Comparison of ENCODE assay signal across 1 cellular context in the genomic region with DNA sequence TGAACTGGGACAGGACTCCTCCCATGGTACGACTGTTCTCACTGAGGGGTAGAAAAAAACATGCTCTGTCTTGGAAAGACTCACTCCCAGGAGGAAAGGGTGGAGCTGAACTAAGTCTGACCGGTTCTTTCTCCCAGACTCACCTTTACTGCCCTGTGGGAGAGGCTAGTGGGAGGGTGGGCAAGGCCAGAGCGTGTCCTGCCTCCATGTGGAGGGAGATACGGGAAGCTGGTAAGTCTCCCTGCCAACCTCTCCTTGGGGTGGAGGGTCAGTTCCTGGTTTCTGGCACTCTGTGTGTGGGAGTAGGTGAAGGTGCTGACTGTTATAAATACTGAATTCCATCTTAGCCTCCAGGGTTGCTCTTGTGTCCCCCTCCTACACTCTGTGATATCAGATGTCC.
TF ChIP-seq lines count a peak whose summit lies in the region.

No MANE protein-coding gene starts in this region.

TF ChIP-seq in H1, 55 proteins besides CTCF, POLR2A, EP300 and RAD21 (continued from another document):
- no peak for TF ChIP-seq EZH2 (IDR thresholded peaks at IDR 0.05; ENCODE audit: low read depth, low read length, severe bottlenecking)
- no peak for TF ChIP-seq NRF1 (IDR thresholded peaks at IDR 0.05; ENCODE audit: low read depth, low read length)
- TF ChIP-seq TBP (IDR thresholded peaks at IDR 0.05; ENCODE audit: low read depth, low read length): no peak
- TF ChIP-seq CHD2 (IDR thresholded peaks at IDR 0.05; ENCODE audit: low read length): no peak
- TF ChIP-seq CEBPB (IDR thresholded peaks at IDR 0.05; ENCODE audit: low read depth, low read length): no peak
- TF ChIP-seq CHD1 (IDR thresholded peaks at IDR 0.05; ENCODE audit: low read depth, low read length): no peak
- no peak for TF ChIP-seq RBBP5 (IDR thresholded peaks at IDR 0.05; ENCODE audit: borderline replicate concordance, low read depth, low read length)
